Comparison of ENCODE assay signal across 17 cellular contexts in genomic region chr6:79469381-79470246, GRCh38.
"Had no signal": no experiment of that assay in that cellular context is flagged by ENCODE, and none has a peak within 500 bp of the region (broad histone marks: within the 10 kb centered on the region; RNA-seq: fewer than 3 reads in every experiment).

No MANE protein-coding gene starts in this region.

- DNase-seq: activated CD4-positive, alpha-beta T cell treated with anti-CD3 and anti-CD28 coated beads, Interleukin-2, amount 10 ng/mL, durations not matched to agents 24 days and 14 days; activated CD8-positive, alpha-beta T cell treated with anti-CD3 and anti-CD28 coated beads for 36 hours; activated effector memory CD4-positive, alpha-beta T cell treated with Interleukin-2 at 50 U/mL for 16 hours; activated naive CD4-positive, alpha-beta T cell treated with anti-CD3 and anti-CD28 coated beads, Interleukin-2, amount 10 ng/mL, durations not matched to agents 7 days and 5 days; activated naive CD8-positive, alpha-beta T cell treated with anti-CD3 and anti-CD28 coated beads, Interleukin-2, amount 50 U/mL, for 24 hours; activated T-cell treated with anti-CD3 and anti-CD28 coated beads, Interleukin-2, amount 50 U/mL, for 48 hours; aorta; brain microvascular endothelial cell; central memory CD4-positive, alpha-beta T cell; colonic mucosa; hypothalamus; left ventricle myocardium superior; stimulated activated CD4-positive, alpha-beta T cell treated with anti-CD3 and anti-CD28 coated beads, Interleukin-1b, Interleukin-23, amount 100 ng/mL, for 48 hours; stimulated activated CD8-positive, alpha-beta memory T cell treated with anti-CD3 and anti-CD28 coated beads, Interleukin-4, amount 100 ng/mL, for 48 hours; stimulated activated naive CD4-positive, alpha-beta T cell had no signal

- ATAC-seq: activated CD8-positive, alpha-beta T cell treated with anti-CD3 and anti-CD28 coated beads for 36 hours; activated naive CD8-positive, alpha-beta T cell treated with anti-CD3 and anti-CD28 coated beads, Interleukin-2, amount 50 U/mL, for 24 hours; left ventricle myocardium superior had no signal

- H3K36me3 ChIP-seq: brain microvascular endothelial cell, colonic mucosa, esophagus muscularis mucosa had no signal

- H3K9me3 ChIP-seq: colonic mucosa, esophagus muscularis mucosa had no signal

- H3K27ac ChIP-seq: brain microvascular endothelial cell, colonic mucosa, esophagus muscularis mucosa had no signal

- H3K4me3 ChIP-seq: colonic mucosa, esophagus muscularis mucosa had no signal

- H3K27me3 ChIP-seq: brain microvascular endothelial cell, colonic mucosa, esophagus muscularis mucosa had no signal

- H3K4me1 ChIP-seq: colonic mucosa had no signal

- FAIRE-seq: keratinocyte had no signal
